In genomic region chrX:41823402-41823801, GRCh38 we compare ENCODE assay signal across 1 cellular context.
TF ChIP-seq lines count a peak whose summit lies in the region.

No MANE protein-coding gene starts in this region.

TF ChIP-seq in HepG2, 621 proteins besides CTCF, POLR2A, EP300 and RAD21 (continued from another document):
- TF ChIP-seq TFAP4 (IDR thresholded peaks at IDR 0.05; ENCODE audit: borderline replicate concordance, low read depth) = no peak
- TF ChIP-seq TEAD3 (CRISPR knock-in tag; optimal IDR thresholded peaks at IDR 0.05; ENCODE audit: borderline replicate concordance) = peak; percentile 37
- TF ChIP-seq SCMH1 (CRISPR knock-in tag; IDR thresholded peaks at IDR 0.05; ENCODE audit: borderline replicate concordance) = no peak
- peak; percentile 34; the same call in 1 of the 2 replicates for TF ChIP-seq SAP130 (CRISPR knock-in tag; IDR thresholded peaks at IDR 0.05; ENCODE audit: low read depth)
- no peak for TF ChIP-seq TCF12 (IDR thresholded peaks at IDR 0.05)
- TF ChIP-seq TCF12 (CRISPR knock-in tag; IDR thresholded peaks at IDR 0.05) = no peak
- no peak for TF ChIP-seq ATF3 (CRISPR knock-in tag; IDR thresholded peaks at IDR 0.05)
- TF ChIP-seq ZNF644 (CRISPR knock-in tag; IDR thresholded peaks at IDR 0.05; ENCODE audit: low read depth) = peak; percentile 99
- TF ChIP-seq ZMYM4 (CRISPR knock-in tag; IDR thresholded peaks at IDR 0.05) = 0 out of 2 replicates have a peak, but pooled peaks have one; percentile 23
- peak; percentile 63 for TF ChIP-seq POGZ (CRISPR knock-in tag; IDR thresholded peaks at IDR 0.05)
- TF ChIP-seq FOXO1 (CRISPR knock-in tag; IDR thresholded peaks at IDR 0.05) = no peak
- peak; percentile 95 for TF ChIP-seq HOMEZ (CRISPR knock-in tag; IDR thresholded peaks at IDR 0.05; ENCODE audit: low read depth)
- TF ChIP-seq, protein P1, sequence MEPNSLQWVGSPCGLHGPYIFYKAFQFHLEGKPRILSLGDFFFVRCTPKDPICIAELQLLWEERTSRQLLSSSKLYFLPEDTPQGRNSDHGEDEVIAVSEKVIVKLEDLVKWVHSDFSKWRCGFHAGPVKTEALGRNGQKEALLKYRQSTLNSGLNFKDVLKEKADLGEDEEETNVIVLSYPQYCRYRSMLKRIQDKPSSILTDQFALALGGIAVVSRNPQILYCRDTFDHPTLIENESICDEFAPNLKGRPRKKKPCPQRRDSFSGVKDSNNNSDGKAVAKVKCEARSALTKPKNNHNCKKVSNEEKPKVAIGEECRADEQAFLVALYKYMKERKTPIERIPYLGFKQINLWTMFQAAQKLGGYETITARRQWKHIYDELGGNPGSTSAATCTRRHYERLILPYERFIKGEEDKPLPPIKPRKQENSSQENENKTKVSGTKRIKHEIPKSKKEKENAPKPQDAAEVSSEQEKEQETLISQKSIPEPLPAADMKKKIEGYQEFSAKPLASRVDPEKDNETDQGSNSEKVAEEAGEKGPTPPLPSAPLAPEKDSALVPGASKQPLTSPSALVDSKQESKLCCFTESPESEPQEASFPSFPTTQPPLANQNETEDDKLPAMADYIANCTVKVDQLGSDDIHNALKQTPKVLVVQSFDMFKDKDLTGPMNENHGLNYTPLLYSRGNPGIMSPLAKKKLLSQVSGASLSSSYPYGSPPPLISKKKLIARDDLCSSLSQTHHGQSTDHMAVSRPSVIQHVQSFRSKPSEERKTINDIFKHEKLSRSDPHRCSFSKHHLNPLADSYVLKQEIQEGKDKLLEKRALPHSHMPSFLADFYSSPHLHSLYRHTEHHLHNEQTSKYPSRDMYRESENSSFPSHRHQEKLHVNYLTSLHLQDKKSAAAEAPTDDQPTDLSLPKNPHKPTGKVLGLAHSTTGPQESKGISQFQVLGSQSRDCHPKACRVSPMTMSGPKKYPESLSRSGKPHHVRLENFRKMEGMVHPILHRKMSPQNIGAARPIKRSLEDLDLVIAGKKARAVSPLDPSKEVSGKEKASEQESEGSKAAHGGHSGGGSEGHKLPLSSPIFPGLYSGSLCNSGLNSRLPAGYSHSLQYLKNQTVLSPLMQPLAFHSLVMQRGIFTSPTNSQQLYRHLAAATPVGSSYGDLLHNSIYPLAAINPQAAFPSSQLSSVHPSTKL (CRISPR knock-in tag; IDR thresholded peaks at IDR 0.05) = peak; percentile 66
